ENCODE assay signal across 11 cellular contexts in genomic region chr2:9332853-9333245, GRCh38.
"Had no signal": no experiment of that assay in that cellular context is flagged by ENCODE, and none has a peak within 500 bp of the region (broad histone marks: within the 10 kb centered on the region; RNA-seq: fewer than 3 reads in every experiment).

No MANE protein-coding gene starts in this region.

- ATAC-seq: activated T-cell treated with anti-CD3 and anti-CD28 coated beads, Interleukin-2, amount 50 U/mL, for 4 hours had no signal

- H3K27me3 ChIP-seq: esophagus squamous epithelium, foreskin keratinocyte, neutrophil, spleen had no signal

- H3K36me3 Mint-ChIP-seq: stimulated activated naive B cell treated with anti-CD40 and anti-IgM and Interleukin-4, amounts not matched to agents 10 μg/mL and 1 μg/mL and 100 μg/mL, for 72 hours had no signal

- H3K36me3 ChIP-seq: neutrophil, spleen had no signal

- H3K27ac ChIP-seq: esophagus squamous epithelium, foreskin keratinocyte, neutrophil, spleen had no signal

- H3K4me1 ChIP-seq: foreskin keratinocyte had no signal

- H3K27me3 Mint-ChIP-seq: activated naive CD8-positive, alpha-beta T cell; stimulated activated naive B cell treated with anti-CD40 and anti-IgM and Interleukin-4, amounts not matched to agents 10 μg/mL and 1 μg/mL and 100 μg/mL, for 72 hours had no signal

- H3K4me3 ChIP-seq: esophagus squamous epithelium, spleen had no signal

- DNase-seq: activated CD4-positive, CD25-positive, alpha-beta regulatory T cell treated with anti-CD3 and anti-CD28 coated beads, Interleukin-2, amount 50 U/mL, for 72 hours; activated gamma-delta T cell; activated T-cell treated with anti-CD3 and anti-CD28 coated beads, Interleukin-2, amount 50 U/mL, for 4 hours; esophagus squamous epithelium; spleen; stimulated activated naive B cell treated with anti-CD40 and anti-IgM and Interleukin-4, amounts not matched to agents 10 μg/mL and 1 μg/mL and 100 μg/mL, for 72 hours had no signal

- FAIRE-seq: endometrium, islet of Langerhans had no signal

- H3K27ac Mint-ChIP-seq: activated naive CD8-positive, alpha-beta T cell; stimulated activated naive B cell treated with anti-CD40 and anti-IgM and Interleukin-4, amounts not matched to agents 10 μg/mL and 1 μg/mL and 100 μg/mL, for 72 hours had no signal

- H3K9me3 ChIP-seq: esophagus squamous epithelium, neutrophil, spleen had no signal

- H3K9me3 Mint-ChIP-seq: activated T-cell treated with anti-CD3 and anti-CD28 coated beads, Interleukin-2, amount 50 U/mL, for 4 hours had no signal

- H3K4me3 Mint-ChIP-seq: activated naive CD8-positive, alpha-beta T cell; activated T-cell treated with anti-CD3 and anti-CD28 coated beads, Interleukin-2, amount 50 U/mL, for 4 hours; stimulated activated naive B cell treated with anti-CD40 and anti-IgM and Interleukin-4, amounts not matched to agents 10 μg/mL and 1 μg/mL and 100 μg/mL, for 72 hours had no signal
